17 cellular contexts compared by ENCODE assay signal in the genomic region with DNA sequence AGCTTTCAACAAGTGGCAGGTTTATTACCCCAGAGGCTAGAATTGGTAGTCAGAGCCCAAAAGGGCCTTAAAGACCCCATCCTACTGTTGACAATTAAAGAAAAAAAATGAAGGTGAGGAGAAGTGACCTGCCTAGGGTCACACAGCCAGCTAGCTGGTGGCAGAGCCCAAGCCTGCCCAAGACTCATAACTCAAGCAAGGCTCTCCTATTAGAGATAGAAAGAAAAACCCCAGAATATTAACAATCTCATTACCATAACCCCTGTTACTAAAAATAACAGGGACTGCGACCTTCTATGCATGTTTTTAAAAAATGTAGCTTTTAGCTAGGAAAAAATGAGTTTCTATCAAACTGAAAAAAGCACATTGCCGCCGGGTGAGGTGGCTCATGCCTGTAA. TPM values are rescaled to one million over a fixed set of nuclear protein-coding genes. Genes with fewer than 3 reads are reported as not detected.
DNase-seq lines count a peak whose midpoint lies in the region; ATAC-seq, FAIRE-seq and TF ChIP-seq lines count a peak whose summit lies in the region.
"Had no signal": no experiment of that assay in that cellular context is flagged by ENCODE, and none has a peak within 500 bp of the region (broad histone marks: within the 10 kb centered on the region; RNA-seq: fewer than 3 reads in every experiment).

No MANE protein-coding gene starts in this region.

- H3K27ac Mint-ChIP-seq in activated B cell treated with CpG ODN at 0.5 μM for 24 hours: peak overlapping the region; percentile 35
- peak overlapping the region; percentile 87 for H3K27ac Mint-ChIP-seq in type B pancreatic cell
- H3K27ac Mint-ChIP-seq in immature natural killer cell: no peak overlapping the region

- in situ Hi-C loops in mammary epithelial cell (cut with MboI; ENCODE audit: low sequenced_read_pairs in 2 of 2): no loop called here

- H3K18ac ChIP-seq in mesenchymal stem cell (ENCODE audit: low read depth in 1 of 2, low read length in 2 of 2): peak overlapping the region in 1 of 2 experiments; percentile 94

- FAIRE-seq in GM19239 (lab: Jason Lieb, UNC) (no peak), GM12892 (lab: Jason Lieb, UNC) (no peak)

- H3K4ac ChIP-seq in mesenchymal stem cell (ENCODE audit: low read depth in 1 of 2, low read length in 2 of 2): no peak overlapping the region

- no peak overlapping the region for H2BK120ac ChIP-seq in mesenchymal stem cell (ENCODE audit: low read depth, low read length)

- H3K36me3 Mint-ChIP-seq in activated B cell treated with CpG ODN at 0.5 μM for 24 hours (ENCODE audit: low read depth): peaks cover 38% of the 10 kb centered on the region
- H3K36me3 Mint-ChIP-seq in type B pancreatic cell: no peaks in the 10 kb centered on the region
- H3K36me3 Mint-ChIP-seq in immature natural killer cell: no peaks in the 10 kb centered on the region

- H3K4me1 ChIP-seq in breast epithelium (peaks cover 0 to 16% of the 10 kb centered on the region in 2 donors), mammary epithelial cell (ENCODE audit: insufficient read depth, low read length) (peaks cover 20% of the 10 kb centered on the region), mesenchymal stem cell (ENCODE audit: control insufficient read depth, insufficient read depth, low read depth, low read length) (peaks cover 45% of the 10 kb centered on the region)

- intact Hi-C loops in breast epithelium (cut with DNase I; ENCODE audit: low total_unique reads): no loop called here
- intact Hi-C loops in mammary epithelial cell (cut with micrococcal nuclease): no loop called here
- intact Hi-C loops in activated B cell treated with CpG ODN at 0.5 μM for 24 hours (cut with micrococcal nuclease): no loop called here

- CTCF ChIA-PET in mammary epithelial cell (lab: Charles Lee; ENCODE audit: low non-redundant PET) (no interaction called here), activated B cell treated with CpG ODN at 0.5 μM for 24 hours (lab: Charles Lee) (interaction anchor here (0.6 to 1.0 kb wide), 2 partner anchors 15 to 44 kb away, joined by 4 read pairs; no protein-coding TSS in a partner anchor)

- no peaks in the 10 kb centered on the region for H3K9me3 Mint-ChIP-seq in activated B cell treated with CpG ODN at 0.5 μM for 24 hours
- H3K9me3 Mint-ChIP-seq in type B pancreatic cell: no peaks in the 10 kb centered on the region
- no peaks in the 10 kb centered on the region for H3K9me3 Mint-ChIP-seq in immature natural killer cell
- H3K9me3 Mint-ChIP-seq: nephron had no signal

- POLR2A ChIA-PET in activated B cell treated with CpG ODN at 0.5 μM for 24 hours (lab: Charles Lee): interaction anchor here (2.0 kb wide), 1 partner anchor 170 kb away, joined by 6 read pairs; the partner anchor contains the start of gene CNP

- H4K20me1 ChIP-seq in mammary epithelial cell (ENCODE audit: insufficient read depth, low read length): peaks cover 11% of the 10 kb centered on the region

- H3K23ac ChIP-seq in mesenchymal stem cell (ENCODE audit: low read length in 2 of 2): no peak overlapping the region

- no peak overlapping the region for H3K9ac ChIP-seq in mammary epithelial cell (ENCODE audit: insufficient read depth, low read length)
- no peak overlapping the region for H3K9ac ChIP-seq in mesenchymal stem cell (ENCODE audit: low read length)

- H3K14ac ChIP-seq in mesenchymal stem cell (ENCODE audit: low read length in 2 of 2): no peak overlapping the region

- ATAC-seq in activated B cell treated with CpG ODN at 0.5 μM for 24 hours (ENCODE audit: low read depth): no peak
- ATAC-seq: SK-N-SH treated with all-trans-retinoic acid at 6 μM for 48 hours had no signal

- no peak for TF ChIP-seq POLR2A in breast epithelium (IDR thresholded peaks at IDR 0.05)
- no peak for TF ChIP-seq POLR2A in GM12892 (IDR thresholded peaks at IDR 0.05; ENCODE audit: low read depth, low read length)

- BruUV-seq in mammary epithelial cell (replicated peaks; lab: Mats Ljungman, UMichigan): no TSS peak

- H3K4me3 ChIP-seq in breast epithelium (peak overlapping the region in 1 of 3 donors; percentile 8), mammary epithelial cell (replicated peaks in 1 of 3; ENCODE audit: insufficient read depth in 1 of 3, low read depth in 2 of 3, low read length in 3 of 3) (no peak overlapping the region), mesenchymal stem cell (ENCODE audit: insufficient read depth in 1 of 2, low read depth in 1 of 2, low read length in 2 of 2) (no peak overlapping the region)
- H3K4me3 ChIP-seq: smooth muscle cell had no signal

- no peak overlapping the region for H2AK5ac ChIP-seq in mesenchymal stem cell (ENCODE audit: low read length, severe bottlenecking)

- H3K27me3 ChIP-seq in breast epithelium (no peaks in the 10 kb centered on the region), mammary epithelial cell (ENCODE audit: insufficient read depth, low read length) (no peaks in the 10 kb centered on the region), mesenchymal stem cell (ENCODE audit: control insufficient read depth in 1 of 2, insufficient read depth in 1 of 2, low read length in 2 of 2) (no peaks in the 10 kb centered on the region)

- no peak overlapping the region for H4K8ac ChIP-seq in mesenchymal stem cell (ENCODE audit: low read length)

- peaks cover 93% of the 10 kb centered on the region for H3K79me2 ChIP-seq in mammary epithelial cell (ENCODE audit: insufficient read depth, low read length)

- WGBS in mammary epithelial cell (ENCODE audit: low coverage, missing lambda C conversion rate): 79% methylated on average over 3 of the region's 3 CpGs
- WGBS in mesenchymal stem cell: 92% methylated on average over 3 of the region's 3 CpGs

- no peak overlapping the region for H3K4me3 Mint-ChIP-seq in activated B cell treated with CpG ODN at 0.5 μM for 24 hours
- H3K4me3 Mint-ChIP-seq in type B pancreatic cell: no peak overlapping the region
- no peak overlapping the region for H3K4me3 Mint-ChIP-seq in immature natural killer cell
- H3K4me3 Mint-ChIP-seq: nephron had no signal

- H3K27ac ChIP-seq in breast epithelium (peak overlapping the region; percentile 57 to 80), mammary epithelial cell (ENCODE audit: insufficient read depth, low read depth, low read length) (no peak overlapping the region), mesenchymal stem cell (ENCODE audit: low read length, poor library complexity, severe bottlenecking) (no peak overlapping the region)

- H3K4me1 Mint-ChIP-seq in activated B cell treated with CpG ODN at 0.5 μM for 24 hours (peaks cover 71% of the 10 kb centered on the region), type B pancreatic cell (ENCODE audit: unreplicated experiment) (peaks cover 19% of the 10 kb centered on the region), immature natural killer cell (peaks cover 52 to 65% of the 10 kb centered on the region in 2 donors)

- dilution Hi-C loops in mammary epithelial cell (cut with HindIII; ENCODE audit: low sequenced_read_pairs): loop anchor here (5.0 kb wide), 1 partner anchor 71 kb away; no protein-coding TSS in a partner anchor

- H3K79me1 ChIP-seq in mesenchymal stem cell (replicated peaks; ENCODE audit: low read length, poor library complexity, severe bottlenecking): peaks cover 12% of the 10 kb centered on the region

- H2BK5ac ChIP-seq in mesenchymal stem cell (ENCODE audit: low read depth, low read length, poor library complexity, severe bottlenecking): no peak overlapping the region

- H3K4me2 ChIP-seq in mammary epithelial cell (ENCODE audit: insufficient read depth, low read depth, low read length): no peak overlapping the region
- H3K4me2 ChIP-seq in mesenchymal stem cell (ENCODE audit: low read length, poor library complexity, severe bottlenecking): no peak overlapping the region
- H3K4me2 ChIP-seq: smooth muscle cell had no signal

- peak overlapping the region; percentile 82 to 97 for H2BK12ac ChIP-seq in mesenchymal stem cell (ENCODE audit: low read length in 2 of 2)

- H2AFZ ChIP-seq in mammary epithelial cell (ENCODE audit: low read depth, low read length) (no peak overlapping the region), mesenchymal stem cell (ENCODE audit: low read depth, low read length) (no peak overlapping the region)

- TF ChIP-seq CTCF in breast epithelium (IDR thresholded peaks at IDR 0.05): no peak
- no peak for TF ChIP-seq CTCF in mammary epithelial cell (conservative IDR thresholded peaks at IDR 0.05 in 1 of 2, IDR thresholded peaks at IDR 0.05 in 1 of 2; ENCODE audit: extremely low read depth in 1 of 2, insufficient read depth in 1 of 2, low read depth in 1 of 2, low read length in 2 of 2)
- TF ChIP-seq CTCF in activated B cell treated with CpG ODN at 0.5 μM for 24 hours (IDR thresholded peaks at IDR 0.05): no peak
- TF ChIP-seq CTCF in type B pancreatic cell (conservative IDR thresholded peaks at IDR 0.05): no peak

- H2BK15ac ChIP-seq in mesenchymal stem cell (ENCODE audit: low read depth, poor library complexity, severe bottlenecking): no peak overlapping the region

- no peaks in the 10 kb centered on the region for H3K27me3 Mint-ChIP-seq in activated B cell treated with CpG ODN at 0.5 μM for 24 hours
- no peaks in the 10 kb centered on the region for H3K27me3 Mint-ChIP-seq in type B pancreatic cell
- peaks cover 0 to 6% (median 2%) of the 10 kb centered on the region in 3 donors for H3K27me3 Mint-ChIP-seq in immature natural killer cell (ENCODE audit: low read depth in 3 of 3)

- H4K91ac ChIP-seq in mesenchymal stem cell (ENCODE audit: low read length): no peak overlapping the region

- H3K36me3 ChIP-seq in breast epithelium (no peaks in the 10 kb centered on the region), mammary epithelial cell (ENCODE audit: insufficient read depth, low read length) (peaks cover 7% of the 10 kb centered on the region), mesenchymal stem cell (ENCODE audit: control insufficient read depth in 1 of 2, insufficient read depth in 2 of 2, low read depth in 1 of 2, low read length in 2 of 2) (peaks cover 22 to 34% of the 10 kb centered on the region in 2 experiments)

- H3K9me3 ChIP-seq in breast epithelium (no peaks in the 10 kb centered on the region), mammary epithelial cell (replicated peaks; ENCODE audit: insufficient read depth, low read length) (no peaks in the 10 kb centered on the region), mesenchymal stem cell (ENCODE audit: control insufficient read depth, low read length) (no peaks in the 10 kb centered on the region)

- DNase-seq in breast epithelium (ENCODE audit: low spot score in 2 of 2): no peak
- no peak for DNase-seq in mammary epithelial cell
- DNase-seq in activated B cell treated with CpG ODN at 0.5 μM for 24 hours: no peak
- DNase-seq in mesenchymal stem cell: no peak
- no peak for DNase-seq in type B pancreatic cell (ENCODE audit: extremely low spot score, unreplicated experiment)
- no peak for DNase-seq in GM19239 (ENCODE audit: insufficient read length, low spot score)
- no peak for DNase-seq in immature natural killer cell
- DNase-seq in GM12892 (ENCODE audit: insufficient read length): no peak
- DNase-seq: activated gamma-delta T cell treated with Interleukin-2 at 50 U/mL for 16 hours, AML-193, DND-41, HCEC 1CT, NCI-H1436 treated with DMSO at 0.1 percent for 48 hours, NCI-H748 treated with DMSO at 0.1 percent for 48 hours had no signal

RNA-seq across cellular contexts. Expression of gene HSPB9, which starts 14.0 kb away (rescaled TPM):
- total RNA-seq in breast epithelium (under 1 TPM in 1 of 3 donors, not detected in 2; 0.48 TPM), mammary epithelial cell (not detected), activated B cell treated with CpG ODN at 0.5 μM for 24 hours (not detected in 2 replicates), type B pancreatic cell (ENCODE audit: low replicate concordance) (0.36 TPM in 1 of 2 replicates, not detected in the other)
- polyA plus RNA-seq in mammary epithelial cell (not detected), immature natural killer cell (under 1 TPM in 1 of 3 donors, not detected in 2; 0.11 TPM)
- polyA minus RNA-seq in mammary epithelial cell: not detected
- not detected for polyA plus RNA-seq in mesenchymal stem cell (2013, experiment 1 of 2)
- not detected for polyA plus RNA-seq in mesenchymal stem cell (2013, experiment 2 of 2)
- not detected for polyA plus RNA-seq in GM12892 (2012; ENCODE audit: missing spikeins)
- total RNA-seq: smooth muscle cell had no signal

RNA-seq across cellular contexts. Expression of gene KAT2A, which starts 15.5 kb away (rescaled TPM):
- 10 to 100 TPM; 22.7 to 55.8 (median 54.4) TPM for total RNA-seq in breast epithelium
- 10 to 100 TPM; 12.7 to 30.4 TPM for total RNA-seq in mammary epithelial cell
- 24.6 TPM for polyA plus RNA-seq in mammary epithelial cell
- 22.1 TPM for polyA minus RNA-seq in mammary epithelial cell
- total RNA-seq in activated B cell treated with CpG ODN at 0.5 μM for 24 hours: 33.4 and 40.1 TPM in 2 replicates
- 14.9 TPM for polyA plus RNA-seq in mesenchymal stem cell (2013, experiment 1 of 2)
- 14.8 TPM for polyA plus RNA-seq in mesenchymal stem cell (2013, experiment 2 of 2)
- 36.0 and 63.5 TPM in 2 replicates for total RNA-seq in type B pancreatic cell (ENCODE audit: low replicate concordance)
- 1 to 10 TPM; 2.9 to 4.3 (median 3.5) TPM for polyA plus RNA-seq in immature natural killer cell
- 28.6 TPM for polyA plus RNA-seq in GM12892 (2012; ENCODE audit: missing spikeins)

RNA-seq across cellular contexts. Expression of gene RAB5C, which starts 18.1 kb away (rescaled TPM):
- 100 to 1,000 TPM; 114 to 146 (median 117) TPM for total RNA-seq in breast epithelium
- total RNA-seq in mammary epithelial cell: 100 to 1,000 TPM in 1 of 2 donors, 10 to 100 TPM in 1; 98.4 to 135 TPM
- 176 TPM for polyA plus RNA-seq in mammary epithelial cell
- polyA minus RNA-seq in mammary epithelial cell: 114 TPM
- total RNA-seq in activated B cell treated with CpG ODN at 0.5 μM for 24 hours: 79.1 and 82.2 TPM in 2 replicates
- 239 TPM for polyA plus RNA-seq in mesenchymal stem cell (2013, experiment 1 of 2)
- 228 TPM for polyA plus RNA-seq in mesenchymal stem cell (2013, experiment 2 of 2)
- 85.6 and 107 TPM in 2 replicates for total RNA-seq in type B pancreatic cell (ENCODE audit: low replicate concordance)
- polyA plus RNA-seq in immature natural killer cell: 100 to 1,000 TPM; 120 to 152 (median 133) TPM
- 34.2 TPM for polyA plus RNA-seq in GM12892 (2012; ENCODE audit: missing spikeins)

RNA-seq across cellular contexts. Expression of gene DHX58, which starts 24.1 kb away (rescaled TPM):
- total RNA-seq in breast epithelium: 10 to 100 TPM; 13.1 to 22.8 (median 13.4) TPM
- total RNA-seq in mammary epithelial cell: 10 to 100 TPM; 11.7 to 12.2 TPM
- polyA plus RNA-seq in mammary epithelial cell: 4.8 TPM
- 11.0 TPM for polyA minus RNA-seq in mammary epithelial cell
- 21.9 and 22.4 TPM in 2 replicates for total RNA-seq in activated B cell treated with CpG ODN at 0.5 μM for 24 hours
- polyA plus RNA-seq in mesenchymal stem cell (2013, experiment 1 of 2): 2.0 TPM
- polyA plus RNA-seq in mesenchymal stem cell (2013, experiment 2 of 2): 1.5 TPM
- total RNA-seq in type B pancreatic cell (ENCODE audit: low replicate concordance): 0.72 and 1.3 TPM in 2 replicates
- 10 to 100 TPM in 1 of 3 donors, 1 to 10 TPM in 2; 3.0 to 14.3 (median 9.8) TPM for polyA plus RNA-seq in immature natural killer cell
- polyA plus RNA-seq in GM12892 (2012; ENCODE audit: missing spikeins): 23.2 TPM
- polyA plus RNA-seq: smooth muscle cell had no signal

RNA-seq across cellular contexts. Expression of gene ZNF385C, which starts 38.4 kb away (rescaled TPM):
- total RNA-seq in breast epithelium: 1 to 10 TPM in 1 of 3 donors, under 1 TPM in 2; 0.48 to 1.0 (median 0.66) TPM
- total RNA-seq in mammary epithelial cell: under 1 TPM; 0.17 to 0.28 TPM
- 0.10 TPM for polyA plus RNA-seq in mammary epithelial cell
- polyA minus RNA-seq in mammary epithelial cell: 0.31 TPM
- total RNA-seq in activated B cell treated with CpG ODN at 0.5 μM for 24 hours: 16.7 and 17.0 TPM in 2 replicates
- polyA plus RNA-seq in mesenchymal stem cell (2013, experiment 1 of 2): 0.07 TPM
- polyA plus RNA-seq in mesenchymal stem cell (2013, experiment 2 of 2): 0.11 TPM
- 1.7 and 3.3 TPM in 2 replicates for total RNA-seq in type B pancreatic cell (ENCODE audit: low replicate concordance)
- polyA plus RNA-seq in immature natural killer cell: under 1 TPM in 1 of 3 donors, not detected in 2; 0.44 TPM
- 0.70 TPM for polyA plus RNA-seq in GM12892 (2012; ENCODE audit: missing spikeins)

Comparison
In these comparisons a context has a peak if more than half of its experiments do, and no peak if none do; other contexts are left out.
1. H3K27ac ChIP-seq: peak in breast epithelium (2 of 2); none in mammary epithelial cell (single experiment) and mesenchymal stem cell (single experiment).
2. H3K27ac Mint-ChIP-seq: peak in activated B cell treated with CpG ODN at 0.5 μM for 24 hours (single experiment) and type B pancreatic cell (single experiment); none in immature natural killer cell (0 of 6).